In the genomic region with DNA sequence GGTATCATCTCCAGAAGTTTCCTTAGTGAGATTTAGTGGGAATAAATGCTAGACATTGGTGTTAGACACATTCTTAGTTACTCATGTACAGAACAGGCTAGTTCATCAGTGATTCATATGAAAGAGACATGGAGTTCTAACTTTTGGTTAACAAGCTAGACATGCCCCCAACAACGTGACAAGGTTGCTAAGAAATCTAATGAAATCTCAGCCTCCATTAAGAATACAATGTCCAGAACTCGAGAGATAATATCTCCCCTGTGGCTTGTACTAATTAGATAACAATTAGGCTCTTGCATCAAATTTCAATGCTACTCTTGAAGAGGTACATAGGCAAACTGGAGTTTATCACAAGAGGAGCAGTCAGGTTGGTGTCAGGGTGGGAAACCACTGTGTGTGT, we compare ENCODE assay signal across 1 cellular context.
TF ChIP-seq lines count a peak whose summit lies in the region.

No MANE protein-coding gene starts in this region.

TF ChIP-seq in SK-N-SH, 30 proteins besides CTCF, POLR2A, EP300 and RAD21 (continued from another document):
- TF ChIP-seq CHD2 (IDR thresholded peaks at IDR 0.05; ENCODE audit: low read length, partially characterized antibody), result peak; percentile 20
- TF ChIP-seq NFIC (IDR thresholded peaks at IDR 0.05; ENCODE audit: borderline replicate concordance), result no peak
- TF ChIP-seq, protein P1, sequence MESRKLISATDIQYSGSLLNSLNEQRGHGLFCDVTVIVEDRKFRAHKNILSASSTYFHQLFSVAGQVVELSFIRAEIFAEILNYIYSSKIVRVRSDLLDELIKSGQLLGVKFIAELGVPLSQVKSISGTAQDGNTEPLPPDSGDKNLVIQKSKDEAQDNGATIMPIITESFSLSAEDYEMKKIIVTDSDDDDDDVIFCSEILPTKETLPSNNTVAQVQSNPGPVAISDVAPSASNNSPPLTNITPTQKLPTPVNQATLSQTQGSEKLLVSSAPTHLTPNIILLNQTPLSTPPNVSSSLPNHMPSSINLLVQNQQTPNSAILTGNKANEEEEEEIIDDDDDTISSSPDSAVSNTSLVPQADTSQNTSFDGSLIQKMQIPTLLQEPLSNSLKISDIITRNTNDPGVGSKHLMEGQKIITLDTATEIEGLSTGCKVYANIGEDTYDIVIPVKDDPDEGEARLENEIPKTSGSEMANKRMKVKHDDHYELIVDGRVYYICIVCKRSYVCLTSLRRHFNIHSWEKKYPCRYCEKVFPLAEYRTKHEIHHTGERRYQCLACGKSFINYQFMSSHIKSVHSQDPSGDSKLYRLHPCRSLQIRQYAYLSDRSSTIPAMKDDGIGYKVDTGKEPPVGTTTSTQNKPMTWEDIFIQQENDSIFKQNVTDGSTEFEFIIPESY (IDR thresholded peaks at IDR 0.05; ENCODE audit: borderline replicate concordance, low read depth), result no peak
- TF ChIP-seq TCF12 (IDR thresholded peaks at IDR 0.05), result peak; percentile 54
- TF ChIP-seq, protein P2, sequence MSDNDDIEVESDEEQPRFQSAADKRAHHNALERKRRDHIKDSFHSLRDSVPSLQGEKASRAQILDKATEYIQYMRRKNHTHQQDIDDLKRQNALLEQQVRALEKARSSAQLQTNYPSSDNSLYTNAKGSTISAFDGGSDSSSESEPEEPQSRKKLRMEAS (IDR thresholded peaks at IDR 0.05; ENCODE audit: low read depth), result no peak
- TF ChIP-seq TEAD4 (IDR thresholded peaks at IDR 0.05; ENCODE audit: borderline replicate concordance, insufficient read depth), result peak; percentile 21; the same call in 1 of the 2 replicates
- TF ChIP-seq GATA2 (CRISPR knock-in tag; IDR thresholded peaks at IDR 0.05), result peak; percentile 77
